Comparison of ENCODE assay signal across 8 cellular contexts in the genomic region with DNA sequence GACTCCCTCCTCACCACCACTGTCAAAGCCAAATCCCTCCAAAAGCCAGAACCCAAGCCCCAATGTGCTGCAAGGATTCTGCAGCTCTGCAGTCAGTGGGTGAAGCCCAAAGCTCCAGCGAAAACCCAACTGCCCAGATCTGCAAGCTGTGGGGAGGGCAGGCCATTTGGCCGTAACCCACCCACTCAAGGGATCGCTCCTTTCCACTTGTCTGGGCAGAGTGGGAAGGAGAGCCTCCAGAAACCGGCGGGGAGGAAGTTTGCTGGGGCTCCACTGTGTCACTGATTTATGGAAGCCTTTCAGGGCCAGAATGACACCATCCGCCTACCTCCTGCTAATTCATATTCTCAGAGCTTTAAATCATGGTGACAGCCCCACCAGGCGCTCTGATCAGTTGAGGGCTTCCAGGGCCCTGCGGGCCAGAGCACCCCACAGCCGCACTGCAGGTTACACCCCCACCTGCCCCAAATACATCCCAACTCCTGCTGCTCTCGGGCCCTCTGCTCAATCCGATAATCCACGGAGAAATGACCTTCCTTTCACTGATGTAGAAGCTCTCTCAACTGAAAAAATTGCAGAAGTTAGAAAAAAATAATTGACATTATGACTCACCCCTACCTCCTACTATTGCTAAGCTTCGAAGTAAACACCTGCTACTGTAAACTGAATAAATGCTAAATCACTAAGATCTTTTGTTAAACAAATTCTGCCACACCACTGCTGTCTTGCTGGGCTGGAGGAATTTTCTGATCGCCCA. TPM values are rescaled to one million over a fixed set of nuclear protein-coding genes. Genes with fewer than 3 reads are reported as not detected.
DNase-seq lines count a peak whose midpoint lies in the region; ATAC-seq and TF ChIP-seq lines count a peak whose summit lies in the region.

No MANE protein-coding gene starts in this region.

- peak overlapping the region; percentile 93 for H3K27ac Mint-ChIP-seq in endothelial cell (ENCODE audit: unreplicated experiment)
- H3K27ac Mint-ChIP-seq in stimulated activated memory B cell treated with anti-CD40 and anti-IgM and Interleukin-4, amounts not matched to agents 10 μg/mL and 1 μg/mL and 100 μg/mL, for 72 hours = peak overlapping the region; percentile 76

- H3K36me3 ChIP-seq in HUES64 (ENCODE audit: insufficient read depth, low read length) (no peaks in the 10 kb centered on the region), MM.1S (replicated peaks; ENCODE audit: insufficient read depth, low read length) (no peaks in the 10 kb centered on the region)

- H3K27me3 ChIP-seq in HUES64 (ENCODE audit: insufficient read depth, low read length) = no peaks in the 10 kb centered on the region
- H3K27me3 ChIP-seq in MM.1S (replicated peaks; ENCODE audit: insufficient read depth, low read length) = no peaks in the 10 kb centered on the region

- no peaks in the 10 kb centered on the region for H3K9me2 ChIP-seq in MM.1S (replicated peaks; ENCODE audit: insufficient read depth, low read length)

- peaks cover 63% of the 10 kb centered on the region for H3K4me1 ChIP-seq in HUES64 (ENCODE audit: insufficient read depth, low read length)
- H3K4me1 ChIP-seq in MM.1S (ENCODE audit: low read length) = no peaks in the 10 kb centered on the region

- no peak overlapping the region for H3K4me3 Mint-ChIP-seq in endothelial cell (ENCODE audit: unreplicated experiment)
- H3K4me3 Mint-ChIP-seq in stimulated activated memory B cell treated with anti-CD40 and anti-IgM and Interleukin-4, amounts not matched to agents 10 μg/mL and 1 μg/mL and 100 μg/mL, for 72 hours = peak overlapping the region; percentile 45

- H3F3A ChIP-seq in MM.1S (ENCODE audit: insufficient read depth, low read length) = no peaks in the 10 kb centered on the region

- H3K27ac ChIP-seq in HUES64 (ENCODE audit: low read depth, low read length) (peak overlapping the region; percentile 86), MM.1S (ENCODE audit: low read length) (no peak overlapping the region)

- H3K36me3 Mint-ChIP-seq in endothelial cell (ENCODE audit: low read depth, unreplicated experiment) = no peaks in the 10 kb centered on the region
- no peaks in the 10 kb centered on the region for H3K36me3 Mint-ChIP-seq in stimulated activated memory B cell treated with anti-CD40 and anti-IgM and Interleukin-4, amounts not matched to agents 10 μg/mL and 1 μg/mL and 100 μg/mL, for 72 hours

- 19% methylated on average over 14 of the region's 14 CpGs for WGBS in HUES64

- H2AFZ ChIP-seq in MM.1S (ENCODE audit: low read length) = no peak overlapping the region

- H3K9me3 Mint-ChIP-seq in endothelial cell (ENCODE audit: unreplicated experiment) = no peaks in the 10 kb centered on the region
- H3K9me3 Mint-ChIP-seq in stimulated activated memory B cell treated with anti-CD40 and anti-IgM and Interleukin-4, amounts not matched to agents 10 μg/mL and 1 μg/mL and 100 μg/mL, for 72 hours = no peaks in the 10 kb centered on the region

- H3K79me2 ChIP-seq in MM.1S (ENCODE audit: low read length) = no peaks in the 10 kb centered on the region

- ATAC-seq in GM19452 (IDR thresholded peaks at IDR 0.05; ENCODE audit: unreplicated experiment) (peak; percentile 54), GM21737 (IDR thresholded peaks at IDR 0.05; ENCODE audit: unreplicated experiment) (no peak)
- ATAC-seq in stimulated activated memory B cell treated with anti-CD40 and anti-IgM and Interleukin-4, amounts not matched to agents 10 μg/mL and 1 μg/mL and 100 μg/mL, for 72 hours = peak; percentile 85

- no peaks in the 10 kb centered on the region for H4K20me1 ChIP-seq in MM.1S (ENCODE audit: insufficient read depth, low read length)

- H3K27me3 Mint-ChIP-seq in endothelial cell (ENCODE audit: unreplicated experiment) = peaks cover 3% of the 10 kb centered on the region
- peaks cover 67% of the 10 kb centered on the region for H3K27me3 Mint-ChIP-seq in stimulated activated memory B cell treated with anti-CD40 and anti-IgM and Interleukin-4, amounts not matched to agents 10 μg/mL and 1 μg/mL and 100 μg/mL, for 72 hours

- no peak overlapping the region for H3K4me3 ChIP-seq in HUES64 (ENCODE audit: low read length)
- H3K4me3 ChIP-seq in MM.1S (ENCODE audit: low read length) = no peak overlapping the region

- H3K4me1 Mint-ChIP-seq in endothelial cell (ENCODE audit: unreplicated experiment) = peaks cover 36% of the 10 kb centered on the region
- H3K4me1 Mint-ChIP-seq in stimulated activated memory B cell treated with anti-CD40 and anti-IgM and Interleukin-4, amounts not matched to agents 10 μg/mL and 1 μg/mL and 100 μg/mL, for 72 hours = peaks cover 30% of the 10 kb centered on the region

- TF ChIP-seq CTCF in endothelial cell (IDR thresholded peaks at IDR 0.05; ENCODE audit: unreplicated experiment) (no peak), MM.1S (IDR thresholded peaks at IDR 0.05; ENCODE audit: low read length) (no peak)

- H3K9me3 ChIP-seq in HUES64 (ENCODE audit: insufficient read depth, low read depth, low read length) (no peaks in the 10 kb centered on the region), MM.1S (replicated peaks; ENCODE audit: insufficient read depth, low read length) (no peaks in the 10 kb centered on the region)

- H3K9ac ChIP-seq in HUES64 (ENCODE audit: low read depth, low read length) (peak overlapping the region; percentile 66), MM.1S (ENCODE audit: low read length) (no peak overlapping the region)

- no peak overlapping the region for H3K4me2 ChIP-seq in MM.1S (ENCODE audit: low read depth, low read length)

- DNase-seq in endothelial cell (ENCODE audit: low spot score) = no peak
- no peak for DNase-seq in MM.1S
- DNase-seq in glomerular visceral epithelial cell (ENCODE audit: extremely low spot score) = no peak
- DNase-seq in NCI-H524 (lab: John Stamatoyannopoulos, UW) = no peak

RNA-seq across cellular contexts. Expression of gene RAB4A, which starts 40.6 kb away (rescaled TPM):
- 26.9 TPM for polyA plus RNA-seq in HUES64 (2013, experiment 1 of 2)
- 32.1 TPM for polyA plus RNA-seq in HUES64 (2013, experiment 2 of 2)
- 80.4 TPM for total RNA-seq in endothelial cell (ENCODE audit: unreplicated experiment)
